27 cellular contexts compared by ENCODE assay signal in the genomic region with DNA sequence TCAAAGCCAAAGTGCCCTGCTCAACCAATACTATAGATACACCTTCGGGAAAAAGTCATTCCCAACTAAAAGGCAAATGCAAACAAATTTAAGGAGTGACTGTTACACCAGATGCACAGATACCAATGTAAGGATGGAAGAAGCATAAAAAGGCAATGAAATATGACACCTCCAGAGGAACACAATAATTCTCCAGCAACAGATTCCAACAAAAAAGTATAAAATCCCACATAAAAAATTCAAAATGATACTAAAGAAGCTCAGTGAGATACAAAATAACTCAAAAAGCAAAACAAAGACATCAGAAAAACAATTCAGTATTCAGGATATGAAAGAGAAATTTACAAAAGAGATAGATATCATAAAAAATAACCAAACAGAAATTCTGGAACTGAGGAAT. TPM values are rescaled to one million over a fixed set of nuclear protein-coding genes. Genes with fewer than 3 reads are reported as not detected.
DNase-seq lines count a peak whose midpoint lies in the region; ATAC-seq, FAIRE-seq and TF ChIP-seq lines count a peak whose summit lies in the region.
"Had no signal": no experiment of that assay in that cellular context is flagged by ENCODE, and none has a peak within 500 bp of the region (broad histone marks: within the 10 kb centered on the region; RNA-seq: fewer than 3 reads in every experiment).

No MANE protein-coding gene starts in this region.

- no peak for TF ChIP-seq EP300 in K562 (IDR thresholded peaks at IDR 0.05; ENCODE audit: low read length)

- FAIRE-seq in K562 (lab: Jason Lieb, UNC), result no peak
- FAIRE-seq: A204.1, GM12878, GM12892, GM18507 had no signal

- peak; percentile 19 for ATAC-seq in K562

- no peak for TF ChIP-seq CTCF in K562 (IDR thresholded peaks at IDR 0.05 in 2 of 3, conservative IDR thresholded peaks at IDR 0.05 in 1 of 3; ENCODE audit: insufficient read depth in 2 of 3, low read depth in 1 of 3, low read length in 3 of 3)

- peaks cover 12% of the 10 kb centered on the region for H3K9me3 Mint-ChIP-seq in activated naive CD8-positive, alpha-beta T cell treated with anti-CD3 and anti-CD28 coated beads for 36 hours

- POLR2A ChIA-PET in K562 (lab: Yijun Ruan, JAX), result interaction anchor here (1.2 kb wide), 1 partner anchor 24 kb away, joined by 4 read pairs; no protein-coding TSS in a partner anchor

- peak overlapping the region; percentile 23; the same call in 1 of the 3 replicates for H3K27ac ChIP-seq in K562 (ENCODE audit: extremely low read depth, low read depth, low read length)
- H3K27ac ChIP-seq: BLaER1 had no signal

- 13% methylated on average over 1 of the region's 1 CpG for WGBS in K562 (ENCODE audit: insufficient coverage, low coverage, missing lambda C conversion rate)

- H3K27me3 Mint-ChIP-seq in activated naive CD8-positive, alpha-beta T cell treated with anti-CD3 and anti-CD28 coated beads for 36 hours, result no peaks in the 10 kb centered on the region
- H3K27me3 Mint-ChIP-seq: CD4-positive, alpha-beta memory T cell; CD4-positive, CD25-positive, alpha-beta regulatory T cell; CD8-positive, alpha-beta memory T cell had no signal

- peaks cover 3% of the 10 kb centered on the region; the same call in 1 of the 2 replicates for H3K9me3 ChIP-seq in K562 (replicated peaks; ENCODE audit: control insufficient read depth, insufficient read depth, low read depth, low read length)
- H3K9me3 ChIP-seq: BE2C had no signal

- no peak overlapping the region for H3K27ac Mint-ChIP-seq in activated naive CD8-positive, alpha-beta T cell treated with anti-CD3 and anti-CD28 coated beads for 36 hours
- H3K27ac Mint-ChIP-seq: CD4-positive, CD25-positive, alpha-beta regulatory T cell; CD8-positive, alpha-beta memory T cell had no signal

- TF ChIP-seq POLR2A in K562 (conservative IDR thresholded peaks at IDR 0.05), result no peak

- 0 out of 2 replicates have a peak overlapping the region, but pooled peaks have one; percentile 22 for H2AFZ ChIP-seq in K562 (ENCODE audit: low read depth, low read length)

- H4K20me1 ChIP-seq in K562 (replicated peaks; ENCODE audit: control insufficient read depth, insufficient read depth, low read length), result no peaks in the 10 kb centered on the region
- H4K20me1 ChIP-seq: BLaER1 had no signal

- intact Hi-C loops in K562 (cut with micrococcal nuclease), result no loop called here

- DNase-seq in NCI-H526 (lab: John Stamatoyannopoulos, UW), result peak; percentile 12 to 39
- DNase-seq in NCI-H526 treated with DMSO at 0.1 percent for 48 hours (lab: John Stamatoyannopoulos, UW), result peak; percentile 31
- no peak for DNase-seq in K562 (ENCODE audit: extremely low read depth in 1 of 4, low spot score in 3 of 4)
- DNase-seq in NCI-H2081 treated with DMSO at 0.1 percent for 48 hours (lab: John Stamatoyannopoulos, UW), result no peak
- DNase-seq in activated naive CD8-positive, alpha-beta T cell treated with anti-CD3 and anti-CD28 coated beads for 36 hours, result no peak
- no peak for DNase-seq in NAMALWA (ENCODE audit: low spot score)
- DNase-seq: 8988T; ACHN; BE2C; C1 segment of cervical spinal cord; CD4-positive, alpha-beta memory T cell; CD4-positive, CD25-positive, alpha-beta regulatory T cell; CD8-positive, alpha-beta memory T cell; COR-L47; DMS 273 treated with DMSO at 0.1 percent for 48 hours; DMS153; DMS53; DMS79; DND-41; EL; GDM1 had no signal

- no peaks in the 10 kb centered on the region for H3K27me3 ChIP-seq in K562 (ENCODE audit: control insufficient read depth in 2 of 2, insufficient read depth in 2 of 2, low read length in 2 of 2)
- H3K27me3 ChIP-seq: BLaER1 had no signal

- no TSS peak for BruUV-seq in K562 (replicated peaks; lab: Mats Ljungman, UMichigan)

- no peak for TF ChIP-seq RAD21 in K562 (CRISPR knock-in tag; conservative IDR thresholded peaks at IDR 0.05 in 1 of 2, IDR thresholded peaks at IDR 0.05 in 1 of 2)

- H3K4me3 Mint-ChIP-seq in activated naive CD8-positive, alpha-beta T cell treated with anti-CD3 and anti-CD28 coated beads for 36 hours, result no peak overlapping the region
- H3K4me3 Mint-ChIP-seq: CD14-positive monocyte; CD4-positive, alpha-beta memory T cell; CD4-positive, CD25-positive, alpha-beta regulatory T cell; CD8-positive, alpha-beta memory T cell had no signal

- H3K4me1 Mint-ChIP-seq in activated naive CD8-positive, alpha-beta T cell treated with anti-CD3 and anti-CD28 coated beads for 36 hours, result no peaks in the 10 kb centered on the region
- H3K4me1 Mint-ChIP-seq: CD8-positive, alpha-beta memory T cell had no signal

- no peak overlapping the region for H3K9ac ChIP-seq in K562 (ENCODE audit: insufficient read depth in 1 of 2, low read depth in 2 of 2, low read length in 2 of 2)
- H3K9ac ChIP-seq: BLaER1 had no signal

- no peaks in the 10 kb centered on the region for H3K9me1 ChIP-seq in K562 (ENCODE audit: control insufficient read depth, insufficient read depth, low read length)

- no peak overlapping the region for H3K4me3 ChIP-seq in K562
- H3K4me3 ChIP-seq: BLaER1, GM12878 had no signal

- no peaks in the 10 kb centered on the region for H3K36me3 Mint-ChIP-seq in activated naive CD8-positive, alpha-beta T cell treated with anti-CD3 and anti-CD28 coated beads for 36 hours
- H3K36me3 Mint-ChIP-seq: CD14-positive monocyte had no signal

- in situ Hi-C loops in K562 (cut with MboI), result no loop called here

- H3K79me2 ChIP-seq in K562 (ENCODE audit: control insufficient read depth, insufficient read depth, low read length), result no peaks in the 10 kb centered on the region

- no peaks in the 10 kb centered on the region for H3K36me3 ChIP-seq in K562 (ENCODE audit: control insufficient read depth, insufficient read depth, low read length)
- H3K36me3 ChIP-seq: BE2C, BLaER1 had no signal

- H3K4me2 ChIP-seq in K562 (ENCODE audit: insufficient read depth, low read length), result no peak overlapping the region
- H3K4me2 ChIP-seq: BLaER1 had no signal

- CTCF ChIA-PET in K562 (lab: Yijun Ruan, JAX; ENCODE audit: low intra/inter-chr PET ratio), result no interaction called here

- H3K4me1 ChIP-seq in K562 (replicated peaks in 1 of 2; ENCODE audit: control insufficient read depth in 2 of 2, insufficient read depth in 2 of 2, low read length in 2 of 2), result peaks cover 9 to 16% of the 10 kb centered on the region in 2 experiments; a peak in 3 of 5 replicates
- H3K4me1 ChIP-seq: BE2C had no signal

TF ChIP-seq in K562, 482 proteins besides CTCF, POLR2A, EP300 and RAD21 (continues in another document):
- TF ChIP-seq KHSRP (IDR thresholded peaks at IDR 0.05), result 0 out of 2 replicates have a peak, but pooled peaks have one; percentile 29
- TF ChIP-seq, protein P1, sequence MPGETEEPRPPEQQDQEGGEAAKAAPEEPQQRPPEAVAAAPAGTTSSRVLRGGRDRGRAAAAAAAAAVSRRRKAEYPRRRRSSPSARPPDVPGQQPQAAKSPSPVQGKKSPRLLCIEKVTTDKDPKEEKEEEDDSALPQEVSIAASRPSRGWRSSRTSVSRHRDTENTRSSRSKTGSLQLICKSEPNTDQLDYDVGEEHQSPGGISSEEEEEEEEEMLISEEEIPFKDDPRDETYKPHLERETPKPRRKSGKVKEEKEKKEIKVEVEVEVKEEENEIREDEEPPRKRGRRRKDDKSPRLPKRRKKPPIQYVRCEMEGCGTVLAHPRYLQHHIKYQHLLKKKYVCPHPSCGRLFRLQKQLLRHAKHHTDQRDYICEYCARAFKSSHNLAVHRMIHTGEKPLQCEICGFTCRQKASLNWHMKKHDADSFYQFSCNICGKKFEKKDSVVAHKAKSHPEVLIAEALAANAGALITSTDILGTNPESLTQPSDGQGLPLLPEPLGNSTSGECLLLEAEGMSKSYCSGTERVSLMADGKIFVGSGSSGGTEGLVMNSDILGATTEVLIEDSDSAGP (CRISPR knock-in tag; IDR thresholded peaks at IDR 0.05), result no peak
- TF ChIP-seq SMARCC2 (IDR thresholded peaks at IDR 0.05; ENCODE audit: low read depth), result peak; percentile 47; the same call in 1 of the 2 replicates
- TF ChIP-seq HDGF (IDR thresholded peaks at IDR 0.05), result 0 out of 2 replicates have a peak, but pooled peaks have one; percentile 32
- TF ChIP-seq DPF2 (IDR thresholded peaks at IDR 0.05), result peak; percentile 39; the same call in 1 of the 2 replicates
- TF ChIP-seq SMARCA4 (IDR thresholded peaks at IDR 0.05), result peak; percentile 29; the same call in 1 of the 2 replicates
- 0 out of 2 replicates have a peak, but pooled peaks have one; percentile 20 for TF ChIP-seq ZBTB5 (IDR thresholded peaks at IDR 0.05)

RNA-seq across cellular contexts. Expression of gene ASAH2, which starts 44.1 kb away (rescaled TPM):
- total RNA-seq in K562 (2011; cell fraction: chromatin; rRNA removed; ENCODE audit: low replicate concordance), result 1.2 and 1.3 TPM in 2 replicates
- 0.17 and 1.3 TPM in 2 replicates for total RNA-seq in K562 (2011; cell fraction: nucleolus; rRNA removed)
- 0.66 and 1.8 TPM in 2 replicates for total RNA-seq in K562 (2011; cell fraction: nucleoplasm; rRNA removed)
- total RNA-seq in K562 (2014; rRNA removed) (2.5 and 6.5 TPM in 2 replicates), K562 (2014; rRNA removed; fragmentation: Illumina TruSeq; extraction: Trizol) (5.5 and 6.5 TPM in 2 replicates), K562 (2015; rRNA removed; fragmentation: Illumina TruSeq; extraction: Trizol) (2.7 and 3.5 TPM in 2 replicates), K562 (2021) (7.6 and 11.8 TPM in 2 replicates)
- polyA plus RNA-seq in K562 (2011; rRNA removed) (8.6 and 8.7 TPM in 2 replicates), K562 (2014; fragmentation: Illumina TruSeq; extraction: Trizol) (7.7 and 8.3 TPM in 2 replicates), K562 (2014; fragmentation: Nextera tagmentation; extraction: Ambion mirVana) (10 to 100 TPM in 1 of 2 experiments, 1 to 10 TPM in 1; 8.5 to 12.0 TPM), K562 (2014; rRNA removed) (8.4 and 11.0 TPM in 2 replicates)
- 0.54 and 4.2 TPM in 2 replicates for polyA plus RNA-seq in K562 (2011; cell fraction: cytosol; rRNA removed)
- polyA plus RNA-seq in K562 (2011; cell fraction: nucleus; rRNA removed), result 13.6 and 15.9 TPM in 2 replicates
- 4.9 and 5.0 TPM in 2 replicates for polyA plus RNA-seq in K562 (2012)
- polyA minus RNA-seq in K562 (2011; rRNA and poly(A)+ RNA removed), result 9.9 and 11.4 TPM in 2 replicates
- polyA minus RNA-seq in K562 (2011; cell fraction: cytosol; rRNA and poly(A)+ RNA removed), result 0.64 and 4.3 TPM in 2 replicates
- 1.2 and 1.8 TPM in 2 replicates for polyA minus RNA-seq in K562 (2011; cell fraction: nucleus; rRNA and poly(A)+ RNA removed)
- 1 to 10 TPM; 5.9 to 6.6 TPM for total RNA-seq in activated naive CD8-positive, alpha-beta T cell treated with anti-CD3 and anti-CD28 coated beads for 36 hours
- polyA plus RNA-seq: CD14-positive monocyte had no signal

Comparison
In these comparisons a context has a peak if more than half of its experiments do, and no peak if none do; other contexts are left out.
1. DNase-seq: peak in NCI-H526 (2 of 2) and NCI-H526 treated with DMSO at 0.1 percent for 48 hours (single experiment); none in K562 (0 of 4), NCI-H2081 treated with DMSO at 0.1 percent for 48 hours (single experiment), activated naive CD8-positive, alpha-beta T cell treated with anti-CD3 and anti-CD28 coated beads for 36 hours (single experiment) and NAMALWA (single experiment).